ENCODE assay signal across 1 cellular context in genomic region chr1:178724734-178725602, GRCh38.
A peak's percentile ranks its signal among the peaks of the same experiment; 100 is the strongest.
TF ChIP-seq lines count a peak whose summit lies in the region.

RALGPS2 (plus strand) TSS chr1:178725244; CDS start chr1:178776765, 51,521 bp downstream.

TF ChIP-seq in K562, 482 proteins besides CTCF, POLR2A, EP300 and RAD21 (continued from another document and continues in another):
- TF ChIP-seq MGA (IDR thresholded peaks at IDR 0.05) (peak; percentile 59; the same call in 1 of the 2 replicates), ZNF583 (CRISPR knock-in tag; IDR thresholded peaks at IDR 0.05) (peak; percentile 78; the same call in 1 of the 2 replicates), L3MBTL2 (IDR thresholded peaks at IDR 0.05) (peak; percentile 54), ZNF766 (CRISPR knock-in tag; conservative IDR thresholded peaks at IDR 0.05) (peak; percentile 60), CHCHD3 (CRISPR knock-in tag; IDR thresholded peaks at IDR 0.05) (no peak), CBFA2T3 (IDR thresholded peaks at IDR 0.05) (no peak), VEZF1 (CRISPR knock-in tag; IDR thresholded peaks at IDR 0.05) (peak; percentile 71), RBM34 (IDR thresholded peaks at IDR 0.05; ENCODE audit: borderline replicate concordance, insufficient read depth, low read length) (0 out of 2 replicates have a peak, but pooled peaks have one; percentile 41), U2AF1 (optimal IDR thresholded peaks at IDR 0.05; ENCODE audit: low read depth, low read length) (no peak), ETS1 (conservative IDR thresholded peaks at IDR 0.05; ENCODE audit: control insufficient read depth, low read depth, low read length) (0 out of 2 replicates have a peak, but pooled peaks have one; percentile 38), CBX2 (IDR thresholded peaks at IDR 0.05; ENCODE audit: insufficient read depth, low read length, poor library complexity, severe bottlenecking) (no peak), TAF7 (tag; IDR thresholded peaks at IDR 0.05) (peak; percentile 31; the same call in 1 of the 2 replicates), ZNF740 (CRISPR knock-in tag; IDR thresholded peaks at IDR 0.05) (peak; percentile 78; the same call in 1 of the 2 replicates), ZNF740 (tag; IDR thresholded peaks at IDR 0.05) (no peak; a peak in 1 of 4 replicates), RBFOX2 (IDR thresholded peaks at IDR 0.05; ENCODE audit: low read depth, low read length) (peak; percentile 57), FUS (optimal IDR thresholded peaks at IDR 0.05; ENCODE audit: low read depth, low read length) (peak; percentile 71), E2F6 (IDR thresholded peaks at IDR 0.05; ENCODE audit: borderline replicate concordance in 1 of 2, extremely low read depth in 1 of 2, insufficient read depth in 1 of 2, insufficient read length in 1 of 2, low read depth in 1 of 2, low read length in 1 of 2, poor library complexity in 1 of 2, severe bottlenecking in 1 of 2) (peak in 1 of 2 experiments; percentile 75), RBBP5 (IDR thresholded peaks at IDR 0.05; ENCODE audit: borderline replicate concordance, insufficient read depth, low read length, poor library complexity, severe bottlenecking) (peak; percentile 46), NCOA1 (IDR thresholded peaks at IDR 0.05; ENCODE audit: low read depth) (no peak), NR4A1 (CRISPR knock-in tag; IDR thresholded peaks at IDR 0.05) (no peak), NR4A1 (tag; IDR thresholded peaks at IDR 0.05) (peak; percentile 72), ZNF311 (CRISPR knock-in tag; IDR thresholded peaks at IDR 0.05) (peak; percentile 41; the same call in 1 of the 2 replicates), ZNF764 (CRISPR knock-in tag; IDR thresholded peaks at IDR 0.05; ENCODE audit: low read depth) (0 out of 2 replicates have a peak, but pooled peaks have one; percentile 53), CCNT2 (IDR thresholded peaks at IDR 0.05; ENCODE audit: borderline replicate concordance, extremely low read depth, insufficient read length, low read depth, low read length) (peak; percentile 59), CXXC5 (CRISPR knock-in tag; IDR thresholded peaks at IDR 0.05) (peak; percentile 72), FOXA1 (IDR thresholded peaks at IDR 0.05; ENCODE audit: borderline replicate concordance) (no peak), PHF20 (IDR thresholded peaks at IDR 0.05; ENCODE audit: partially characterized antibody) (no peak), NFXL1 (CRISPR knock-in tag; IDR thresholded peaks at IDR 0.05) (no peak), POLR2G (IDR thresholded peaks at IDR 0.05; ENCODE audit: low read depth, low read length) (peak; percentile 74), ZBTB8A (IDR thresholded peaks at IDR 0.05; ENCODE audit: partially characterized antibody) (no peak), MAZ (CRISPR knock-in tag; conservative IDR thresholded peaks at IDR 0.05 in 1 of 2, IDR thresholded peaks at IDR 0.05 in 1 of 2) (peak; percentile 24 to 88; a peak in 3 of 4 replicates), ZNF76 (CRISPR knock-in tag; IDR thresholded peaks at IDR 0.05; ENCODE audit: borderline replicate concordance) (0 out of 2 replicates have a peak, but pooled peaks have one; percentile 30), ZNF639 (CRISPR knock-in tag; conservative IDR thresholded peaks at IDR 0.05 in 1 of 2, IDR thresholded peaks at IDR 0.05 in 1 of 2) (0 out of 4 replicates have a peak, but pooled peaks of 1 of the 2 experiments have one; percentile 30), CTBP1 (IDR thresholded peaks at IDR 0.05; ENCODE audit: borderline replicate concordance) (peak; percentile 81), ATF1 (CRISPR knock-in tag; IDR thresholded peaks at IDR 0.05) (no peak), ATF1 (tag; IDR thresholded peaks at IDR 0.05) (peak; percentile 33), GMEB1 (CRISPR knock-in tag; IDR thresholded peaks at IDR 0.05) (0 out of 2 replicates have a peak, but pooled peaks have one; percentile 21), SMAD4 (CRISPR knock-in tag; conservative IDR thresholded peaks at IDR 0.05) (peak; percentile 56), TFAP4 (CRISPR knock-in tag; IDR thresholded peaks at IDR 0.05; ENCODE audit: borderline replicate concordance) (peak; percentile 61; the same call in 1 of the 2 replicates), CBFB (CRISPR knock-in tag; IDR thresholded peaks at IDR 0.05) (no peak), ETV5 (CRISPR knock-in tag; IDR thresholded peaks at IDR 0.05; ENCODE audit: low read depth) (peak; percentile 17; the same call in 1 of the 2 replicates), TEAD4 (IDR thresholded peaks at IDR 0.05; ENCODE audit: low read length) (no peak), TEAD4 (CRISPR knock-in tag; IDR thresholded peaks at IDR 0.05; ENCODE audit: borderline replicate concordance) (peak; percentile 13; the same call in 1 of the 2 replicates)
